ENCODE assay signal across 16 cellular contexts in genomic region chr1:184113251-184113650, GRCh38.
DNase-seq lines count a peak whose midpoint lies in the region; ATAC-seq and TF ChIP-seq lines count a peak whose summit lies in the region.
"Had no signal": no experiment of that assay in that cellular context is flagged by ENCODE, and none has a peak within 500 bp of the region (broad histone marks: within the 10 kb centered on the region; RNA-seq: fewer than 3 reads in every experiment).

No MANE protein-coding gene starts in this region.

- H3K9me2 ChIP-seq in neural cell (ENCODE audit: insufficient read depth, low read length) = no peaks in the 10 kb centered on the region

- 58% methylated on average over 1 of the region's 1 CpG for WGBS in prostate gland

- TF ChIP-seq POLR2A in prostate gland (IDR thresholded peaks at IDR 0.05) = no peak

- no peaks in the 10 kb centered on the region for H3K79me2 ChIP-seq in neural cell (replicated peaks; ENCODE audit: insufficient read depth, low read length)

- in situ Hi-C loops in KBM-7 (cut with MboI; ENCODE audit: low pct_unique_long_range_greater_than_20kb, low sequenced_read_pairs) = no loop called here

- H3K36me3 ChIP-seq in neural cell (ENCODE audit: insufficient read depth, low read length) (no peaks in the 10 kb centered on the region), prostate gland (no peaks in the 10 kb centered on the region)

- H3K27ac ChIP-seq in neural cell (ENCODE audit: low read length) (peak overlapping the region; percentile 75), prostate gland (no peak overlapping the region)

- DNase-seq in EH (ENCODE audit: low read depth) = peak; percentile 9
- peak; percentile 2 for DNase-seq in KBM-7
- peak; percentile 49 for DNase-seq in fibroblast of villous mesenchyme (ENCODE audit: low read depth)
- no peak for DNase-seq in NCI-H146 treated with DMSO at 0.1 percent for 48 hours (lab: John Stamatoyannopoulos, UW; ENCODE audit: unreplicated experiment)
- no peak for DNase-seq in prostate gland (ENCODE audit: low spot score)
- DNase-seq: ACHN, EL, NCI-H1092, NCI-H146, NCI-H2081 treated with DMSO at 0.1 percent for 48 hours, NCI-H226, NCI-H82, OCI-M1, SHP77 had no signal

- H3K4me3 ChIP-seq in fibroblast of villous mesenchyme (ENCODE audit: low read depth, low read length) = no peak overlapping the region
- peak overlapping the region; percentile 23 for H3K4me3 ChIP-seq in neural cell (ENCODE audit: low read length)
- no peak overlapping the region for H3K4me3 ChIP-seq in prostate gland

- no peak for ATAC-seq in GM21825 (IDR thresholded peaks at IDR 0.05; ENCODE audit: unreplicated experiment)

- no peaks in the 10 kb centered on the region for H3K4me1 ChIP-seq in prostate gland (replicated peaks)

- peak; percentile 92 for TF ChIP-seq EP300 in neural cell (conservative IDR thresholded peaks at IDR 0.05; ENCODE audit: poor library complexity, severe bottlenecking)

- H3F3A ChIP-seq in neural cell (ENCODE audit: insufficient read depth, low read length, poor library complexity, severe bottlenecking) = no peaks in the 10 kb centered on the region

- no peak overlapping the region for H2AFZ ChIP-seq in neural cell (ENCODE audit: low read depth, low read length)

- H3K9ac ChIP-seq in neural cell (ENCODE audit: low read length) = peak overlapping the region; percentile 10

- H4K20me1 ChIP-seq in neural cell (ENCODE audit: insufficient read depth) = no peaks in the 10 kb centered on the region

- TF ChIP-seq RAD21 in neural cell (conservative IDR thresholded peaks at IDR 0.05) = peak; percentile 49

- H3K9me3 ChIP-seq in neural cell (ENCODE audit: low read length) (no peaks in the 10 kb centered on the region), prostate gland (no peaks in the 10 kb centered on the region)

- no peak for TF ChIP-seq CTCF in fibroblast of villous mesenchyme (IDR thresholded peaks at IDR 0.05; ENCODE audit: insufficient read depth, low read depth, low read length)
- no peak for TF ChIP-seq CTCF in neural cell (IDR thresholded peaks at IDR 0.05; ENCODE audit: poor library complexity, severe bottlenecking)
- TF ChIP-seq CTCF in prostate gland (IDR thresholded peaks at IDR 0.05) = no peak

- H3K27me3 ChIP-seq in neural cell (ENCODE audit: insufficient read depth, low read depth, low read length) (no peaks in the 10 kb centered on the region), prostate gland (replicated peaks; ENCODE audit: insufficient read depth) (no peaks in the 10 kb centered on the region)

- peak overlapping the region; percentile 27 for H3K4me2 ChIP-seq in neural cell (ENCODE audit: low read length)

- intact Hi-C loops in prostate gland (cut with DNase I) = no loop called here

TF ChIP-seq in neural cell, 6 proteins besides CTCF, POLR2A, EP300 and RAD21:
- TF ChIP-seq REST (IDR thresholded peaks at IDR 0.05; ENCODE audit: borderline replicate concordance) (peak; percentile 87), POLR2AphosphoS5 (IDR thresholded peaks at IDR 0.05) (peak; percentile 90), SMC3 (conservative IDR thresholded peaks at IDR 0.05; ENCODE audit: poor library complexity) (peak; percentile 52), MXI1 (conservative IDR thresholded peaks at IDR 0.05; ENCODE audit: poor library complexity, severe bottlenecking) (no peak), TAF1 (IDR thresholded peaks at IDR 0.05; ENCODE audit: low read depth) (no peak)

Comparison
In these comparisons a context has a peak if more than half of its experiments do, and no peak if none do; other contexts are left out.
1. DNase-seq: peak in EH (single experiment), KBM-7 (single experiment) and fibroblast of villous mesenchyme (single experiment); none in NCI-H146 treated with DMSO at 0.1 percent for 48 hours (single experiment) and prostate gland (single experiment).